In the genomic region with DNA sequence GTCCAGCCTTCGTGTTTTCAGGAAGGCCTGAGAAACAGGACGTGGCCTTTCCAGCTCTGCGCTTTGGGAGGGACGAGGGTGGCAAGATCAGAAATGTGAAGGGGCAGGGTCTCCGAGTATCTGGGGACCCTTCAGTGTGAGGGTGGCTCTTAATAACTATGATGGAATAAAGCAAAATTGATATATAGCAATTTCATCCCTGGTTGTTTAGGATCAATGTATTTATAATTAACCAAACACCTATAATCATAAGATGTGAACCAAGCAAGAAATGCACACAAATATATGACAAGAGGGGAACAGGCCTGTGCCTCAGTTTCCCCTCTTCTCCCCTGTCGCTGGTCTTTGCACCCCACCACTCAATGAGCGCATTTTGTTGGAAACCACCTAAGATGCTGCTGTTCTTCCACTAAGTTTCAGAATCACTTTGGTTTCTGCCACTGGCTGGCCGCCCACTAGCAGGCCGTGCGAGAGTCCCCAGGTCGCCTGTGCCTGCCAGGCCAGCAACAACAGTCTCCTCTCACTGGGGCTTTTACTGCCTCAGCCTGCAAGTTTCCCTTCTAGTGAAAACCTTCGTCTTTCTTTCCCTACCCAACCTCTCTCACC, we compare ENCODE assay signal across 13 cellular contexts. TPM values are rescaled to one million over a fixed set of nuclear protein-coding genes. Genes with fewer than 3 reads are reported as not detected.
DNase-seq lines count a peak whose midpoint lies in the region; ATAC-seq, FAIRE-seq and TF ChIP-seq lines count a peak whose summit lies in the region.
"Had no signal": no experiment of that assay in that cellular context is flagged by ENCODE, and none has a peak within 500 bp of the region (broad histone marks: within the 10 kb centered on the region; RNA-seq: fewer than 3 reads in every experiment).

No MANE protein-coding gene starts in this region.

- H3K9ac ChIP-seq in BLaER1: no peak overlapping the region

- peaks cover 7% of the 10 kb centered on the region; the same call in 1 of the 2 replicates for H3K9me3 ChIP-seq in BLaER1
- H3K9me3 ChIP-seq: suprapubic skin had no signal

- FAIRE-seq in RCC 7860 (lab: Jason Lieb, UNC): no peak
- FAIRE-seq: HepG2 had no signal

- H3K4me1 ChIP-seq in BLaER1: peaks cover 14% of the 10 kb centered on the region
- H3K4me1 ChIP-seq: suprapubic skin had no signal

- H3K27ac Mint-ChIP-seq in activated T-cell treated with anti-CD3 and anti-CD28 coated beads, Interleukin-2, amount 50 U/mL, for 72 hours: peak overlapping the region; percentile 94
- peak overlapping the region in 1 of 7 donors; percentile 48 for H3K27ac Mint-ChIP-seq in CD14-positive monocyte

- POLR2A ChIA-PET in RWPE1 (lab: Yijun Ruan, JAX; ENCODE audit: low non-redundant PET): no interaction called here

- H4K20me1 ChIP-seq in BLaER1: no peaks in the 10 kb centered on the region

- CTCF ChIA-PET in RWPE1 (lab: Yijun Ruan, JAX): no interaction called here

- no peak overlapping the region for H3K27ac ChIP-seq in BLaER1
- H3K27ac ChIP-seq in RWPE1: no peak overlapping the region
- H3K27ac ChIP-seq: C4-2B, suprapubic skin had no signal

- H3K4me2 ChIP-seq in BLaER1: peak overlapping the region; percentile 48

- intact Hi-C loops in CD14-positive monocyte (cut with micrococcal nuclease): loop anchor here in 1 of 2 donors (10.0 kb wide), 1 partner anchor 295 kb away; no protein-coding TSS in a partner anchor

- H3K4me3 Mint-ChIP-seq in activated T-cell treated with anti-CD3 and anti-CD28 coated beads, Interleukin-2, amount 50 U/mL, for 72 hours: peak overlapping the region; percentile 47 to 60
- H3K4me3 Mint-ChIP-seq in CD14-positive monocyte: no peak overlapping the region

- peak; percentile 60 to 67 for DNase-seq in activated T-cell treated with anti-CD3 and anti-CD28 coated beads, Interleukin-2, amount 50 U/mL, for 72 hours
- DNase-seq in NK-92 treated with Interleukin-12 subunit alpha and Interleukin-12 subunit beta, amount 100 ng/mL, for 24 hours (lab: John Stamatoyannopoulos, UW): no peak
- DNase-seq in RWPE1 (ENCODE audit: low spot score) (no peak), RCC 7860 (ENCODE audit: low spot score) (no peak), CD14-positive monocyte (ENCODE audit: low spot score) (no peak)
- DNase-seq: NCI-H2081 treated with DMSO at 0.1 percent for 48 hours had no signal

- H3K27me3 ChIP-seq in BLaER1: no peaks in the 10 kb centered on the region

- H3K9me3 Mint-ChIP-seq in activated T-cell treated with anti-CD3 and anti-CD28 coated beads, Interleukin-2, amount 50 U/mL, for 72 hours: peaks cover 0 to 4% of the 10 kb centered on the region in 2 donors
- peaks cover 0 to 5% (median 3%) of the 10 kb centered on the region in 7 donors for H3K9me3 Mint-ChIP-seq in CD14-positive monocyte

- H3K4me3 ChIP-seq in BLaER1: no peak overlapping the region
- H3K4me3 ChIP-seq: suprapubic skin had no signal

- H3K36me3 ChIP-seq in BLaER1: no peaks in the 10 kb centered on the region
- H3K36me3 ChIP-seq: suprapubic skin had no signal

- peaks cover 42% of the 10 kb centered on the region for H3K4me1 Mint-ChIP-seq in activated T-cell treated with anti-CD3 and anti-CD28 coated beads, Interleukin-2, amount 50 U/mL, for 72 hours (ENCODE audit: low read depth)
- H3K4me1 Mint-ChIP-seq in CD14-positive monocyte: no peaks in the 10 kb centered on the region

- peaks cover 29 to 63% of the 10 kb centered on the region in 2 donors for H3K36me3 Mint-ChIP-seq in activated T-cell treated with anti-CD3 and anti-CD28 coated beads, Interleukin-2, amount 50 U/mL, for 72 hours (ENCODE audit: insufficient read depth in 2 of 2)
- H3K36me3 Mint-ChIP-seq in CD14-positive monocyte: no peaks in the 10 kb centered on the region

- ATAC-seq in GM18502 (IDR thresholded peaks at IDR 0.05; ENCODE audit: poor library complexity, unreplicated experiment) (peak; percentile 69), HG02759 (IDR thresholded peaks at IDR 0.05; ENCODE audit: unreplicated experiment) (peak; percentile 73)
- peak; percentile 76 to 77 for ATAC-seq in activated T-cell treated with anti-CD3 and anti-CD28 coated beads, Interleukin-2, amount 50 U/mL, for 72 hours (replicated peaks in 1 of 2)
- ATAC-seq: HCT116, HepG2 had no signal

- no peaks in the 10 kb centered on the region for H3K27me3 Mint-ChIP-seq in activated T-cell treated with anti-CD3 and anti-CD28 coated beads, Interleukin-2, amount 50 U/mL, for 72 hours (ENCODE audit: low read depth)
- no peaks in the 10 kb centered on the region for H3K27me3 Mint-ChIP-seq in CD14-positive monocyte (ENCODE audit: low read depth in 3 of 3)

- TF ChIP-seq CTCF in RWPE1 (conservative IDR thresholded peaks at IDR 0.05; ENCODE audit: low read depth) (no peak), CD14-positive monocyte (IDR thresholded peaks at IDR 0.05) (no peak)

RNA-seq across cellular contexts. Expression of gene UBASH3A, which starts 36.6 kb away (rescaled TPM):
- 10 to 100 TPM; 54.5 to 57.4 TPM for total RNA-seq in activated T-cell treated with anti-CD3 and anti-CD28 coated beads, Interleukin-2, amount 50 U/mL, for 72 hours
- polyA plus RNA-seq in CD14-positive monocyte: not detected
- total RNA-seq: HepG2 had no signal
- polyA plus RNA-seq: HepG2 had no signal

RNA-seq across cellular contexts. Expression of gene TMPRSS3, which starts 44.4 kb away (rescaled TPM):
- total RNA-seq in activated T-cell treated with anti-CD3 and anti-CD28 coated beads, Interleukin-2, amount 50 U/mL, for 72 hours: 10 to 100 TPM; 57.1 to 91.9 TPM
- polyA plus RNA-seq in CD14-positive monocyte: under 1 TPM in 1 of 2 donors, not detected in 1; 0.30 TPM

RNA-seq across cellular contexts. Expression of gene RSPH1, which starts 55.7 kb away (rescaled TPM):
- total RNA-seq in activated T-cell treated with anti-CD3 and anti-CD28 coated beads, Interleukin-2, amount 50 U/mL, for 72 hours: under 1 TPM; 0.19 to 0.36 TPM
- polyA plus RNA-seq in CD14-positive monocyte: not detected
- total RNA-seq: HepG2 had no signal
- polyA plus RNA-seq: HepG2 had no signal

Comparison
In these comparisons a context has a peak if more than half of its experiments do, and no peak if none do; other contexts are left out.
1. DNase-seq: peak in activated T-cell treated with anti-CD3 and anti-CD28 coated beads, Interleukin-2, amount 50 U/mL, for 72 hours (2 of 2); none in NK-92 treated with Interleukin-12 subunit alpha and Interleukin-12 subunit beta, amount 100 ng/mL, for 24 hours (single experiment), RWPE1 (single experiment), RCC 7860 (single experiment) and CD14-positive monocyte (single experiment).
2. H3K4me3 Mint-ChIP-seq: peak in activated T-cell treated with anti-CD3 and anti-CD28 coated beads, Interleukin-2, amount 50 U/mL, for 72 hours (2 of 2); none in CD14-positive monocyte (0 of 2).
3. Peak in every context shown above with its lines, with median percentiles within 50 percentile points of each other: ATAC-seq.